8 cellular contexts compared by ENCODE assay signal in genomic region chr20:53839423-53840176, GRCh38.
DNase-seq lines count a peak whose midpoint lies in the region; ATAC-seq lines count a peak whose summit lies in the region.

No MANE protein-coding gene starts in this region.

- H3K4me3 Mint-ChIP-seq in activated CD4-positive, alpha-beta T cell treated with anti-CD3 and anti-CD28 coated beads, Interleukin-2, amount 10 ng/mL, durations not matched to agents 24 days and 14 days: peak overlapping the region; percentile 85
- H3K4me3 Mint-ChIP-seq in stimulated activated naive CD8-positive, alpha-beta T cell treated with anti-CD3 and anti-CD28 coated beads, Interleukin-15, amount 100 ng/mL, for 72 hours: peak overlapping the region; percentile 70 to 81

- intact Hi-C loops in activated CD4-positive, alpha-beta T cell treated with anti-CD3 and anti-CD28 coated beads, Interleukin-2, amount 10 ng/mL, durations not matched to agents 24 days and 14 days (cut with micrococcal nuclease): loop anchor here (5.0 kb wide), 1 partner anchor 132 kb away; no protein-coding TSS in a partner anchor
- intact Hi-C loops in Right ventricle myocardium superior (cut with DNase I): no loop called here

- H3K4me1 Mint-ChIP-seq in activated CD4-positive, alpha-beta T cell treated with anti-CD3 and anti-CD28 coated beads, Interleukin-2, amount 10 ng/mL, durations not matched to agents 24 days and 14 days: peaks cover 58% of the 10 kb centered on the region
- peaks cover 89% of the 10 kb centered on the region for H3K4me1 Mint-ChIP-seq in stimulated activated naive CD8-positive, alpha-beta T cell treated with anti-CD3 and anti-CD28 coated beads, Interleukin-15, amount 100 ng/mL, for 72 hours

- H3K27ac Mint-ChIP-seq in activated CD4-positive, alpha-beta T cell treated with anti-CD3 and anti-CD28 coated beads, Interleukin-2, amount 10 ng/mL, durations not matched to agents 24 days and 14 days: peak overlapping the region; percentile 98
- H3K27ac Mint-ChIP-seq in stimulated activated naive CD8-positive, alpha-beta T cell treated with anti-CD3 and anti-CD28 coated beads, Interleukin-15, amount 100 ng/mL, for 72 hours: peak overlapping the region; percentile 63

- H3K27me3 Mint-ChIP-seq in activated CD4-positive, alpha-beta T cell treated with anti-CD3 and anti-CD28 coated beads, Interleukin-2, amount 10 ng/mL, durations not matched to agents 24 days and 14 days: no peaks in the 10 kb centered on the region
- H3K27me3 Mint-ChIP-seq in stimulated activated naive CD8-positive, alpha-beta T cell treated with anti-CD3 and anti-CD28 coated beads, Interleukin-15, amount 100 ng/mL, for 72 hours: no peaks in the 10 kb centered on the region

- DNase-seq in stimulated activated CD4-positive, alpha-beta T cell treated with anti-CD3 and anti-CD28 coated beads, Interleukin-15, amount 100 ng/mL, for 24 hours: peak; percentile 41
- no peak for DNase-seq in stimulated activated CD4-positive, alpha-beta T cell treated with anti-CD3 and anti-CD28 coated beads, Interleukin-12 subunit alpha, Interleukin-12 subunit beta, amount 100 ng/mL, for 4 hours
- DNase-seq in HT-29 (ENCODE audit: low spot score): peak; percentile 69
- peak; percentile 88 for DNase-seq in activated CD4-positive, alpha-beta T cell treated with anti-CD3 and anti-CD28 coated beads, Interleukin-2, amount 10 ng/mL, durations not matched to agents 24 days and 14 days
- DNase-seq in Right ventricle myocardium superior: peak; percentile 51
- peak; percentile 59 to 76 for DNase-seq in stimulated activated naive CD8-positive, alpha-beta T cell treated with anti-CD3 and anti-CD28 coated beads, Interleukin-15, amount 100 ng/mL, for 72 hours
- DNase-seq in retina: no peak
- DNase-seq in iPS-NIHi11 (ENCODE audit: low spot score): no peak

- peak; percentile 68 for ATAC-seq in Right ventricle myocardium superior (ENCODE audit: poor library complexity)
- peak; percentile 64 for ATAC-seq in stimulated activated naive CD8-positive, alpha-beta T cell treated with anti-CD3 and anti-CD28 coated beads, Interleukin-15, amount 100 ng/mL, for 72 hours

- H3K9me3 Mint-ChIP-seq in activated CD4-positive, alpha-beta T cell treated with anti-CD3 and anti-CD28 coated beads, Interleukin-2, amount 10 ng/mL, durations not matched to agents 24 days and 14 days: no peaks in the 10 kb centered on the region
- peaks cover 0 to 8% of the 10 kb centered on the region in 2 donors for H3K9me3 Mint-ChIP-seq in stimulated activated naive CD8-positive, alpha-beta T cell treated with anti-CD3 and anti-CD28 coated beads, Interleukin-15, amount 100 ng/mL, for 72 hours

- H3K36me3 Mint-ChIP-seq in activated CD4-positive, alpha-beta T cell treated with anti-CD3 and anti-CD28 coated beads, Interleukin-2, amount 10 ng/mL, durations not matched to agents 24 days and 14 days (ENCODE audit: low read depth): no peaks in the 10 kb centered on the region

Comparison
In these comparisons a context has a peak if more than half of its experiments do, and no peak if none do; other contexts are left out.
1. DNase-seq: peak in stimulated activated CD4-positive, alpha-beta T cell treated with anti-CD3 and anti-CD28 coated beads, Interleukin-15, amount 100 ng/mL, for 24 hours (single experiment), HT-29 (single experiment), activated CD4-positive, alpha-beta T cell treated with anti-CD3 and anti-CD28 coated beads, Interleukin-2, amount 10 ng/mL, durations not matched to agents 24 days and 14 days (single experiment), Right ventricle myocardium superior (single experiment) and stimulated activated naive CD8-positive, alpha-beta T cell treated with anti-CD3 and anti-CD28 coated beads, Interleukin-15, amount 100 ng/mL, for 72 hours (2 of 2); none in stimulated activated CD4-positive, alpha-beta T cell treated with anti-CD3 and anti-CD28 coated beads, Interleukin-12 subunit alpha, Interleukin-12 subunit beta, amount 100 ng/mL, for 4 hours (single experiment), retina (single experiment) and iPS-NIHi11 (single experiment).